In genomic region chr7:103879411-103879810, GRCh38 we compare ENCODE assay signal across 16 cellular contexts.
A peak's percentile ranks its signal among the peaks of the same experiment; 100 is the strongest.
DNase-seq lines count a peak whose midpoint lies in the region; ATAC-seq, FAIRE-seq and TF ChIP-seq lines count a peak whose summit lies in the region.
"Had no signal": no experiment of that assay in that cellular context is flagged by ENCODE, and none has a peak within 500 bp of the region (broad histone marks: within the 10 kb centered on the region; RNA-seq: fewer than 3 reads in every experiment).

No MANE protein-coding gene starts in this region.

- DNase-seq in NCI-H146 (lab: John Stamatoyannopoulos, UW) = peak; percentile 37
- DNase-seq in NCI-H146 treated with DMSO at 0.1 percent for 48 hours (lab: John Stamatoyannopoulos, UW; ENCODE audit: unreplicated experiment) = no peak
- DNase-seq in NCI-H69 (lab: John Stamatoyannopoulos, UW) = peak; percentile 92
- DNase-seq in SK-N-SH = peak; percentile 14
- peak; percentile 79 for DNase-seq in cerebellum (ENCODE audit: low spot score)
- DNase-seq in HepG2 (ENCODE audit: low spot score) = no peak
- DNase-seq: CD4-positive, alpha-beta memory T cell; DMS53; H7; IMR-90 had no signal

- no peaks in the 10 kb centered on the region for H3K79me2 ChIP-seq in SK-N-SH (ENCODE audit: insufficient read depth)
- peaks cover 38% of the 10 kb centered on the region for H3K79me2 ChIP-seq in HepG2 (ENCODE audit: insufficient read depth, low read length)

- H3K9me3 ChIP-seq in SK-N-SH (no peaks in the 10 kb centered on the region), HepG2 (ENCODE audit: low read length) (no peaks in the 10 kb centered on the region)

- H3K9me2 ChIP-seq in SK-N-SH = no peaks in the 10 kb centered on the region

- intact Hi-C loops in HepG2 (cut with micrococcal nuclease; ENCODE audit: unreplicated experiment) = no loop called here

- ATAC-seq in GM19455 (IDR thresholded peaks at IDR 0.05; ENCODE audit: unreplicated experiment) (no peak), HepG2 (no peak), GM21717 (IDR thresholded peaks at IDR 0.05; ENCODE audit: unreplicated experiment) (no peak)
- ATAC-seq: GM23338 had no signal

- no peak for TF ChIP-seq RAD21 in SK-N-SH (IDR thresholded peaks at IDR 0.05; ENCODE audit: low read length)
- TF ChIP-seq RAD21 in HepG2 (CRISPR knock-in tag; IDR thresholded peaks at IDR 0.05) = no peak

- no peaks in the 10 kb centered on the region for H3K27me3 ChIP-seq in SK-N-SH (ENCODE audit: insufficient read depth)
- no peaks in the 10 kb centered on the region; a peak in 1 of 5 replicates for H3K27me3 ChIP-seq in HepG2 (ENCODE audit: control insufficient read depth in 1 of 2, insufficient read depth in 2 of 2, low read length in 2 of 2)

- no peak overlapping the region for H2AFZ ChIP-seq in SK-N-SH (ENCODE audit: low read depth)
- H2AFZ ChIP-seq in HepG2 (ENCODE audit: low read length) = no peak overlapping the region
- H2AFZ ChIP-seq: GM23338 had no signal

- H3K4me2 ChIP-seq in SK-N-SH = no peak overlapping the region
- no peak overlapping the region for H3K4me2 ChIP-seq in HepG2 (ENCODE audit: low read depth, low read length)
- H3K4me2 ChIP-seq: GM23338 had no signal

- BruUV-seq in HepG2 (replicated peaks; lab: Mats Ljungman, UMichigan) = no TSS peak

- in situ Hi-C loops in HepG2 (cut with HindIII; ENCODE audit: extremely low pct_ligation_motif_present, low pct_unique_long_range_greater_than_20kb) = no loop called here

- H3K36me3 ChIP-seq in SK-N-SH (replicated peaks in 1 of 2; ENCODE audit: control insufficient read depth in 1 of 2, insufficient read depth in 2 of 2, low read length in 1 of 2) (no peaks in the 10 kb centered on the region), HepG2 (replicated peaks in 1 of 2; ENCODE audit: control insufficient read depth in 1 of 2, insufficient read depth in 2 of 2, low read length in 2 of 2) (no peaks in the 10 kb centered on the region; a peak in 1 of 5 replicates)

- no peaks in the 10 kb centered on the region for H3F3A ChIP-seq in SK-N-SH (replicated peaks; ENCODE audit: insufficient read depth)

- 41% methylated on average over 1 of the region's 1 CpG for WGBS in SK-N-SH (ENCODE audit: low lambda C conversion rate)
- WGBS in HepG2 (ENCODE audit: low lambda C conversion rate) = 100% methylated on average over 1 of the region's 1 CpG

- H4K20me1 ChIP-seq in SK-N-SH (ENCODE audit: insufficient read depth) = no peaks in the 10 kb centered on the region
- peaks cover 18% of the 10 kb centered on the region for H4K20me1 ChIP-seq in HepG2 (ENCODE audit: insufficient read depth, low read length)

- FAIRE-seq in HepG2 (lab: Jason Lieb, UNC) = no peak
- FAIRE-seq: A204.1, D721Med had no signal

- H3K27ac ChIP-seq in SK-N-SH (ENCODE audit: low read depth in 2 of 2, low read length in 1 of 2) (0 out of 4 replicates have a peak overlapping the region, but pooled peaks of 1 of the 2 experiments have one; percentile 5), HepG2 (ENCODE audit: extremely low read length, insufficient read depth, low read length) (no peak overlapping the region)
- H3K27ac ChIP-seq: C4-2B had no signal

- POLR2A ChIA-PET in SK-N-SH (lab: Yijun Ruan, JAX) = no interaction called here
- POLR2A ChIA-PET in HepG2 (lab: Yijun Ruan, JAX) = no interaction called here

- TF ChIP-seq CTCF in SK-N-SH (IDR thresholded peaks at IDR 0.05) (no peak), HepG2 (CRISPR knock-in tag; IDR thresholded peaks at IDR 0.05) (no peak)

- H3K9ac ChIP-seq in SK-N-SH (no peak overlapping the region), HepG2 (ENCODE audit: insufficient read depth, low read depth, low read length) (no peak overlapping the region)

- TF ChIP-seq EP300 in SK-N-SH (IDR thresholded peaks at IDR 0.05; ENCODE audit: borderline replicate concordance in 1 of 2, low read depth in 1 of 2, low read length in 1 of 2) = peak in 1 of 2 experiments; percentile 63; a peak in 2 of 4 replicates
- TF ChIP-seq EP300 in HepG2 (IDR thresholded peaks at IDR 0.05; ENCODE audit: low read depth in 2 of 2, low read length in 2 of 2) = no peak
- no peak for TF ChIP-seq EP300 in HepG2 (CRISPR knock-in tag; IDR thresholded peaks at IDR 0.05; ENCODE audit: borderline replicate concordance)

- H3K4me3 ChIP-seq in SK-N-SH (ENCODE audit: low read depth in 2 of 2, low read length in 1 of 2) (no peak overlapping the region), HepG2 (replicated peaks in 1 of 3; ENCODE audit: insufficient read depth in 1 of 3, low read depth in 2 of 3, low read length in 3 of 3) (no peak overlapping the region)
- H3K4me3 ChIP-seq: GM23338 had no signal

- no peak for TF ChIP-seq POLR2A in HepG2 (IDR thresholded peaks at IDR 0.05; ENCODE audit: insufficient read depth in 1 of 2, low read depth in 2 of 2, low read length in 2 of 2)

- CTCF ChIA-PET in SK-N-SH (lab: Yijun Ruan, JAX) (interaction anchor here (0.8 to 1.3 kb wide), 3 partner anchors 11 to 306 kb away, joined by 3 to 4 read pairs (median 3); no protein-coding TSS in a partner anchor), HepG2 (lab: Yijun Ruan, JAX; ENCODE audit: low intra/inter-chr PET ratio, low total read pairs) (no interaction called here)

- peaks cover 0 to 4% of the 10 kb centered on the region in 2 experiments; a peak in 2 of 4 replicates for H3K4me1 ChIP-seq in SK-N-SH (ENCODE audit: control insufficient read depth in 1 of 2, insufficient read depth in 2 of 2, low read depth in 1 of 2, low read length in 1 of 2)
- H3K4me1 ChIP-seq in HepG2 (ENCODE audit: insufficient read depth, low read length) = peaks cover 15% of the 10 kb centered on the region

TF ChIP-seq in SK-N-SH, 30 proteins besides CTCF, POLR2A, EP300 and RAD21 (continues in another document):
- TF ChIP-seq FOXM1 (IDR thresholded peaks at IDR 0.05; ENCODE audit: low read depth) (no peak), RCOR1 (IDR thresholded peaks at IDR 0.05; ENCODE audit: low read length) (no peak), SMC3 (IDR thresholded peaks at IDR 0.05; ENCODE audit: low read depth, low read length) (no peak), MAX (IDR thresholded peaks at IDR 0.05; ENCODE audit: low read depth) (no peak), GATA2 (CRISPR knock-in tag; IDR thresholded peaks at IDR 0.05) (0 out of 2 replicates have a peak, but pooled peaks have one; percentile 13), JUND (IDR thresholded peaks at IDR 0.05) (no peak), FOXJ3 (CRISPR knock-in tag; IDR thresholded peaks at IDR 0.05) (no peak; the same call in 1 of the 2 replicates), CHD2 (IDR thresholded peaks at IDR 0.05; ENCODE audit: low read length, partially characterized antibody) (no peak), RXRA (IDR thresholded peaks at IDR 0.05; ENCODE audit: borderline replicate concordance, low read depth) (no peak), ELF1 (IDR thresholded peaks at IDR 0.05) (no peak), ZBTB33 (IDR thresholded peaks at IDR 0.05; ENCODE audit: borderline replicate concordance, low read depth) (no peak)

TF ChIP-seq in HepG2, 621 proteins besides CTCF, POLR2A, EP300 and RAD21:
- TF ChIP-seq KDM4B (CRISPR knock-in tag; IDR thresholded peaks at IDR 0.05) (no peak), ATF6 (CRISPR knock-in tag; conservative IDR thresholded peaks at IDR 0.05) (no peak), PAF1 (CRISPR knock-in tag; IDR thresholded peaks at IDR 0.05) (no peak), KAT2B (IDR thresholded peaks at IDR 0.05; ENCODE audit: borderline replicate concordance, low read depth, low read length) (no peak), MXI1 (IDR thresholded peaks at IDR 0.05; ENCODE audit: borderline replicate concordance, low read depth, low read length) (no peak), NFIC (IDR thresholded peaks at IDR 0.05; ENCODE audit: low read length) (no peak)

Comparison
In these comparisons a context has a peak if more than half of its experiments do, and no peak if none do; other contexts are left out.
1. DNase-seq: peak in NCI-H146 (single experiment), NCI-H69 (single experiment), SK-N-SH (single experiment) and cerebellum (single experiment); none in NCI-H146 treated with DMSO at 0.1 percent for 48 hours (single experiment) and HepG2 (single experiment).